9 cellular contexts compared by ENCODE assay signal in the genomic region with DNA sequence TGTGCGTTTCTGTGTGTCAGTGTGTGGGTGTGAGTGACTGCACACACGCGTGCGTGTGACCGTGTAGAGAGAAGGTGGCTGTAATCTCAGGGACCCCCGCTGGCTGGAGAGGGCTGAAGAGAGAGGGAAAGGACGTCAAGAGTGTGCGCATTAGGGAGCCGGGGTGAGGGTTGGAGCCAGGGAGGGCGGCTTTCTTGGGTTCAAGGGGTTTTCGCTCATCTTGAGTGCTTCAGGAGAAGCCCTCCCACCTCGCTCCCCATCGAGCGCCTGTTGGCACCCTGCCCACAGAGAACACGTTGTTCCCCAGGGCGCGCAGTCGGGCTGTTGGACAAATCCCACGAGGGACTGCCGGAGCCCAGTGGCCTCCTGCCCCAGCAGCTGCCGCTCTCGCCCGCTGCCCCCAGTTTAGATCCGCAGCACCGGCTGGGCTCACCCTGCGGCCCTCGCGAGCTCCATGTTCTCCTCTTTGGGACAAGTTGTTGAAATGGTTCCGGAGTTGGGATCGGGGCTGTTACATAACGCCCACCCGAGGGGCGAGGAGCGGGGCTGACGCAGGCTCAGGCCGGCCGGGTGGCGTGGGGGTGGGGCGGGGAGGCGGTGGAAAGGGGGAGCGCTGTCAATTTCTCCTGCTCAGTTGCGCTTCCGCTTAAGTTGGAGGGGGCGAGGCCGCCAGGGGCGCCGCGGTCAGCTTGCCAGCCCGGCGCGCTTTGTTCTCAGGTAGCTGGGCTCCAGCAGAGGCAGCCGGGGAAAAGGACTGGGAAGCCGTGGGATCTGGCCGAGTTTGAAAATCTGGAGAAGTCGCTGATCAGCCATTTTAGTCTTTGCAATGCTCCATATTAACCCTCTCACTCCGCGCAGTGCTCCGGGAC. TPM values are rescaled to one million over a fixed set of nuclear protein-coding genes. Genes with fewer than 3 reads are reported as not detected.
A peak's percentile ranks its signal among the peaks of the same experiment; 100 is the strongest.
DNase-seq lines count a peak whose midpoint lies in the region; ATAC-seq, FAIRE-seq and TF ChIP-seq lines count a peak whose summit lies in the region.
"Had no signal": no experiment of that assay in that cellular context is flagged by ENCODE, and none has a peak within 500 bp of the region (broad histone marks: within the 10 kb centered on the region; RNA-seq: fewer than 3 reads in every experiment).

No MANE protein-coding gene starts in this region.

- peak overlapping the region; percentile 20 to 67 (median 44) for H3K4me3 ChIP-seq in endothelial cell of umbilical vein (replicated peaks in 1 of 3; ENCODE audit: insufficient read depth in 1 of 3, low read depth in 1 of 3, low read length in 3 of 3)

- POLR2A ChIA-PET in endothelial cell of umbilical vein (lab: Charles Lee), result no interaction called here

- H3K27me3 ChIP-seq in endothelial cell of umbilical vein (ENCODE audit: control insufficient read depth in 2 of 2, insufficient read depth in 2 of 2, low read length in 2 of 2), result peaks cover 26 to 45% of the 10 kb centered on the region in 2 experiments

- FAIRE-seq in endothelial cell of umbilical vein (lab: Jason Lieb, UNC), result peak; percentile 62

- H3K36me3 ChIP-seq in endothelial cell of umbilical vein (ENCODE audit: control insufficient read depth in 2 of 2, extremely low read depth in 1 of 2, insufficient read depth in 2 of 2, low read length in 2 of 2), result no peaks in the 10 kb centered on the region

- H2AFZ ChIP-seq in endothelial cell of umbilical vein (ENCODE audit: low read depth, low read length), result peak overlapping the region; percentile 84

- no peaks in the 10 kb centered on the region for H3K9me1 ChIP-seq in endothelial cell of umbilical vein (replicated peaks; ENCODE audit: control insufficient read depth, extremely low read depth, insufficient read depth, low read length)

- no TSS peak for BruUV-seq in endothelial cell of umbilical vein (replicated peaks; lab: Mats Ljungman, UMichigan)

- dilution Hi-C loops in endothelial cell of umbilical vein (cut with MboI; ENCODE audit: extremely low pct_ligation_motif_present, low sequenced_read_pairs), result no loop called here

- peaks cover 7% of the 10 kb centered on the region for H3K4me1 ChIP-seq in endothelial cell of umbilical vein (ENCODE audit: control insufficient read depth, extremely low read depth, insufficient read depth, low read length)

- ATAC-seq in GM18858 (IDR thresholded peaks at IDR 0.05; ENCODE audit: unreplicated experiment) (no peak), omental fat pad (ENCODE audit: low FRiP score) (no peak), GM18873 (IDR thresholded peaks at IDR 0.05; ENCODE audit: low FRiP score, unreplicated experiment) (no peak)

- TF ChIP-seq POLR2A in endothelial cell of umbilical vein (IDR thresholded peaks at IDR 0.05; ENCODE audit: low read depth, low read length), result no peak

- CTCF ChIA-PET in endothelial cell of umbilical vein (lab: Charles Lee), result interaction anchor here (0.6 to 3.1 kb wide), 6 partner anchors 10 to 757 kb away, joined by 3 to 20 read pairs (median 5); no protein-coding TSS in a partner anchor

- no peaks in the 10 kb centered on the region for H3K79me2 ChIP-seq in endothelial cell of umbilical vein (ENCODE audit: control insufficient read depth, insufficient read depth, low read length)

- DNase-seq in D341Med (ENCODE audit: low spot score) (peak; percentile 74), NCI-H2227 treated with DMSO at 0.1 percent for 48 hours (lab: John Stamatoyannopoulos, UW) (peak; percentile 63), endothelial cell of umbilical vein (ENCODE audit: low read depth, low spot score) (peak; percentile 11), nucleus accumbens (lab: John Stamatoyannopoulos, UW) (peak in 54 of 56 donors; percentile 10 to 90 (median 77)), omental fat pad (ENCODE audit: low spot score) (no peak), COLO829 (ENCODE audit: low spot score) (no peak)

- H3K9ac ChIP-seq in endothelial cell of umbilical vein (replicated peaks; ENCODE audit: extremely low read depth, insufficient read depth, low read length), result no peak overlapping the region

- H4K20me1 ChIP-seq in endothelial cell of umbilical vein (replicated peaks; ENCODE audit: control insufficient read depth, extremely low read depth, insufficient read depth, low read length), result peaks cover 3% of the 10 kb centered on the region

- peak overlapping the region; percentile 63 for H3K4me2 ChIP-seq in endothelial cell of umbilical vein (ENCODE audit: insufficient read depth, low read length)

- intact Hi-C loops in endothelial cell of umbilical vein (cut with micrococcal nuclease), result loop anchor here (5.0 kb wide), 1 partner anchor 480 kb away; no protein-coding TSS in a partner anchor

- no peak overlapping the region for H3K27ac ChIP-seq in endothelial cell of umbilical vein (ENCODE audit: insufficient read depth, low read depth, low read length)

- H3K9me3 ChIP-seq in endothelial cell of umbilical vein (replicated peaks; ENCODE audit: control insufficient read depth, insufficient read depth, low read length), result no peaks in the 10 kb centered on the region

- TF ChIP-seq CTCF in endothelial cell of umbilical vein (IDR thresholded peaks at IDR 0.05; ENCODE audit: extremely low read depth in 1 of 2, insufficient read depth in 1 of 2, low read depth in 1 of 2, low read length in 2 of 2) (peak in 1 of 2 donors; percentile 14), omental fat pad (IDR thresholded peaks at IDR 0.05) (no peak)

TF ChIP-seq in endothelial cell of umbilical vein, 7 proteins besides CTCF, POLR2A, EP300 and RAD21:
- TF ChIP-seq MYC (IDR thresholded peaks at IDR 0.05; ENCODE audit: low read depth, low read length) (no peak), EZH2 (IDR thresholded peaks at IDR 0.05; ENCODE audit: borderline replicate concordance, low read depth, low read length, severe bottlenecking) (peak; percentile 47)

RNA-seq across cellular contexts. Expression of gene GRIA2, which starts 1.6 kb away (rescaled TPM):
- total RNA-seq in endothelial cell of umbilical vein (not detected in 2 replicates), omental fat pad (not detected)
- not detected in 2 replicates for polyA plus RNA-seq in endothelial cell of umbilical vein
- not detected in 2 replicates for polyA plus RNA-seq in endothelial cell of umbilical vein (2011; cell fraction: cytosol; rRNA removed)
- polyA plus RNA-seq in endothelial cell of umbilical vein (2011; cell fraction: nucleus; rRNA removed), result 0.03 TPM in 1 of 2 replicates, not detected in the other
- not detected in 2 replicates for polyA plus RNA-seq in endothelial cell of umbilical vein (2012)
- polyA minus RNA-seq in endothelial cell of umbilical vein, result not detected in 2 replicates
- not detected for polyA minus RNA-seq in endothelial cell of umbilical vein (2011; cell fraction: cytosol; rRNA and poly(A)+ RNA removed)
- polyA minus RNA-seq in endothelial cell of umbilical vein (2011; cell fraction: nucleus; rRNA and poly(A)+ RNA removed), result 0.38 TPM in 1 of 2 replicates, not detected in the other
- total RNA-seq: T-helper 1 cell treated with Interleukin-12 subunit alpha and Interleukin-12 subunit beta and Interleukin-4 antibody, amounts not matched to agents 30 ng/mL and 1 ng/mL, for 36 hours had no signal

Comparison
In these comparisons a context has a peak if more than half of its experiments do, and no peak if none do; other contexts are left out.
1. DNase-seq: peak in D341Med (single experiment), NCI-H2227 treated with DMSO at 0.1 percent for 48 hours (single experiment), endothelial cell of umbilical vein (single experiment) and nucleus accumbens (54 of 56); none in omental fat pad (single experiment) and COLO829 (single experiment).